In genomic region chrY:26555015-26555414, GRCh38 we compare ENCODE assay signal across 33 cellular contexts.
"Had no signal": no experiment of that assay in that cellular context is flagged by ENCODE, and none has a peak within 500 bp of the region (broad histone marks: within the 10 kb centered on the region; RNA-seq: fewer than 3 reads in every experiment).

No MANE protein-coding gene starts in this region.

- DNase-seq: Karpas-422, Kasumi-1, MG63, MM.1S, MV-4-11, NCI-H1048, NCI-H1092, NCI-H1092 treated with DMSO at 0.1 percent for 48 hours, NCI-H1105, NCI-H1105 treated with DMSO at 0.1 percent for 48 hours, NCI-H1417, NCI-H1417 treated with DMSO at 0.1 percent for 48 hours, NCI-H1436, NCI-H1436 treated with DMSO at 0.1 percent for 48 hours, NCI-H146, NCI-H1694, NCI-H1694 treated with DMSO at 0.1 percent for 48 hours, NCI-H187, NCI-H187 treated with DMSO at 0.1 percent for 48 hours, NCI-H1930, NCI-H2029, NCI-H2029 treated with DMSO at 0.1 percent for 48 hours, NCI-H2081, NCI-H2081 treated with DMSO at 0.1 percent for 48 hours, NCI-H2107, NCI-H2171, NCI-H2171 treated with DMSO at 0.1 percent for 48 hours, NCI-H2227 treated with DMSO at 0.1 percent for 48 hours, NCI-H226, NCI-H345, NCI-H446, NCI-H446 treated with DMSO at 0.1 percent for 48 hours, NCI-H510A had no signal
